ENCODE assay signal across 10 cellular contexts in the genomic region with DNA sequence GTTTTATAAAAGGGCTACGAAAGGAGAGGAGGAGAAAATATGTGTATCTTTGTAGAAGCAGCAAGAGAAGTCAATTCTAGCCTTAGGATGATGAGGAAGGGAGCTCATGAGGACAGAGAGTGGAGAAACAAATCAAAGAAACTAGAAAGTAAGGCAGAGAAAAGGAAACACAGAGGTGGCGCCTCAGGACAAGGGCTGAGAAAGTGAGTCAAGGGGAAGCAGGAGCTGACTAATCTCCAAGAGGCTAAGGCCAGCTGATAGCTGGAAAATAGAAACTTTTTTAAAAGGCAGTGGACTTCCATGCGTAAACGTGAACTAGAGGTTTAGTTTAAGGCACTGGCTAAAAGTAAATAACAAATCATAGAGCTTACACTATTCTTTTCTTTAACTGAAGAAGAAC.
DNase-seq lines count a peak whose midpoint lies in the region; ATAC-seq and TF ChIP-seq lines count a peak whose summit lies in the region.
"Had no signal": no experiment of that assay in that cellular context is flagged by ENCODE, and none has a peak within 500 bp of the region (broad histone marks: within the 10 kb centered on the region; RNA-seq: fewer than 3 reads in every experiment).

No MANE protein-coding gene starts in this region.

- DNase-seq in AG08396 (ENCODE audit: low spot score) (peak; percentile 48), GM23248 (peak; percentile 74), immature natural killer cell (no peak), cortex of kidney (lab: John Stamatoyannopoulos, UW) (no peak), mucosa of descending colon (no peak), cardiac septum (ENCODE audit: low spot score) (no peak)
- DNase-seq in activated T-helper 2 cell treated with anti-CD3 and anti-CD28 coated beads, Interferon-gamma antibody, Interleukin-2, Interleukin-4, amounts not matched to agents 10 μg/mL and 5 μg/mL and 100 μg/mL, durations not matched to agents 14 hours and 24 hours and 36 hours (ENCODE audit: low spot score), result no peak
- DNase-seq: WERI-Rb-1 had no signal

- no peak overlapping the region for H3K27ac ChIP-seq in GM23248
- H3K27ac ChIP-seq: parathyroid adenoma, WERI-Rb-1 had no signal

- no peak for ATAC-seq in GM19023 (IDR thresholded peaks at IDR 0.05; ENCODE audit: unreplicated experiment)
- no peak for ATAC-seq in mucosa of descending colon

- H3K36me3 ChIP-seq in GM23248 (ENCODE audit: low read depth) (no peaks in the 10 kb centered on the region), mucosa of descending colon (ENCODE audit: low read depth) (no peaks in the 10 kb centered on the region)
- H3K36me3 ChIP-seq: WERI-Rb-1 had no signal

- H3K27ac Mint-ChIP-seq in activated T-helper 2 cell treated with anti-CD3 and anti-CD28 coated beads, Interferon-gamma antibody, Interleukin-2, Interleukin-4, amounts not matched to agents 10 μg/mL and 5 μg/mL and 100 μg/mL, durations not matched to agents 14 hours and 24 hours and 36 hours, result peak overlapping the region; percentile 68
- H3K27ac Mint-ChIP-seq in immature natural killer cell, result peak overlapping the region; percentile 24 to 89 (median 78)

- H3K27me3 Mint-ChIP-seq in activated T-helper 2 cell treated with anti-CD3 and anti-CD28 coated beads, Interferon-gamma antibody, Interleukin-2, Interleukin-4, amounts not matched to agents 10 μg/mL and 5 μg/mL and 100 μg/mL, durations not matched to agents 14 hours and 24 hours and 36 hours (ENCODE audit: low read depth), result no peaks in the 10 kb centered on the region
- H3K27me3 Mint-ChIP-seq in immature natural killer cell (ENCODE audit: low read depth in 3 of 3), result peaks cover 0 to 2% (median 0%) of the 10 kb centered on the region in 3 donors

- peaks cover 82% of the 10 kb centered on the region for H3K4me1 Mint-ChIP-seq in activated T-helper 2 cell treated with anti-CD3 and anti-CD28 coated beads, Interferon-gamma antibody, Interleukin-2, Interleukin-4, amounts not matched to agents 10 μg/mL and 5 μg/mL and 100 μg/mL, durations not matched to agents 14 hours and 24 hours and 36 hours (ENCODE audit: low read depth)
- H3K4me1 Mint-ChIP-seq in immature natural killer cell, result peaks cover 89 to 98% of the 10 kb centered on the region in 2 donors

- H3K9me3 ChIP-seq in GM23248 (ENCODE audit: low read depth) (no peaks in the 10 kb centered on the region), mucosa of descending colon (no peaks in the 10 kb centered on the region)

- no peaks in the 10 kb centered on the region for H3K79me2 ChIP-seq in GM23248 (ENCODE audit: insufficient read depth)
- H3K79me2 ChIP-seq: parathyroid adenoma had no signal

- no peaks in the 10 kb centered on the region for H4K20me1 ChIP-seq in GM23248 (ENCODE audit: insufficient read depth)

- WGBS in GM23248 (ENCODE audit: low coverage in 1 of 2, low lambda C conversion rate in 2 of 2, missing lambda C conversion rate in 2 of 2), 2 experiments, result 82 to 85% methylated on average over 4 of the region's 4 CpGs

- no peak for TF ChIP-seq CTCF in mucosa of descending colon (IDR thresholded peaks at IDR 0.05)

- peaks cover 67% of the 10 kb centered on the region for H3K36me3 Mint-ChIP-seq in activated T-helper 2 cell treated with anti-CD3 and anti-CD28 coated beads, Interferon-gamma antibody, Interleukin-2, Interleukin-4, amounts not matched to agents 10 μg/mL and 5 μg/mL and 100 μg/mL, durations not matched to agents 14 hours and 24 hours and 36 hours (ENCODE audit: low read depth)
- peaks cover 10 to 21% (median 16%) of the 10 kb centered on the region in 3 donors for H3K36me3 Mint-ChIP-seq in immature natural killer cell

- H3K27me3 ChIP-seq in GM23248 (replicated peaks; ENCODE audit: insufficient read depth), result no peaks in the 10 kb centered on the region

- no peak overlapping the region for H3K9ac ChIP-seq in GM23248
- H3K9ac ChIP-seq: parathyroid adenoma had no signal

- peak overlapping the region; percentile 13 for H3K4me3 Mint-ChIP-seq in activated T-helper 2 cell treated with anti-CD3 and anti-CD28 coated beads, Interferon-gamma antibody, Interleukin-2, Interleukin-4, amounts not matched to agents 10 μg/mL and 5 μg/mL and 100 μg/mL, durations not matched to agents 14 hours and 24 hours and 36 hours (ENCODE audit: low read depth)
- peak overlapping the region; percentile 13 to 64 (median 47) for H3K4me3 Mint-ChIP-seq in immature natural killer cell

- H3K4me3 ChIP-seq in GM23248 (no peak overlapping the region), mucosa of descending colon (no peak overlapping the region)

- no peaks in the 10 kb centered on the region for H3K9me2 ChIP-seq in GM23248 (ENCODE audit: insufficient read depth)

- in situ Hi-C loops in GM23248 (cut with MboI), result no loop called here

- H3K4me2 ChIP-seq in GM23248 (ENCODE audit: unreplicated experiment), result peak overlapping the region; percentile 9

- intact Hi-C loops in activated T-helper 2 cell treated with anti-CD3 and anti-CD28 coated beads, Interferon-gamma antibody, Interleukin-2, Interleukin-4, amounts not matched to agents 10 μg/mL and 5 μg/mL and 100 μg/mL, durations not matched to agents 14 hours and 24 hours and 36 hours (cut with micrococcal nuclease), result loop anchor here (1.0 to 5.0 kb wide), 3 partner anchors 8 to 295 kb away; no protein-coding TSS in a partner anchor
- intact Hi-C loops in mucosa of descending colon (cut with DNase I, micrococcal nuclease) (no loop called here), cardiac septum (cut with DNase I) (no loop called here)

- H3F3A ChIP-seq in GM23248 (ENCODE audit: insufficient read depth), result no peaks in the 10 kb centered on the region; the same call in 1 of the 2 replicates

- H3K4me1 ChIP-seq in GM23248 (ENCODE audit: insufficient read depth) (peaks cover 18% of the 10 kb centered on the region), mucosa of descending colon (ENCODE audit: low read depth) (peaks cover 10% of the 10 kb centered on the region)
- H3K4me1 ChIP-seq: parathyroid adenoma had no signal

- no peak overlapping the region for H2AFZ ChIP-seq in GM23248
- H2AFZ ChIP-seq: parathyroid adenoma had no signal

- no peaks in the 10 kb centered on the region for H3K9me3 Mint-ChIP-seq in activated T-helper 2 cell treated with anti-CD3 and anti-CD28 coated beads, Interferon-gamma antibody, Interleukin-2, Interleukin-4, amounts not matched to agents 10 μg/mL and 5 μg/mL and 100 μg/mL, durations not matched to agents 14 hours and 24 hours and 36 hours
- no peaks in the 10 kb centered on the region for H3K9me3 Mint-ChIP-seq in immature natural killer cell

Comparison
In these comparisons a context has a peak if more than half of its experiments do, and no peak if none do; other contexts are left out.
1. DNase-seq: peak in AG08396 (single experiment) and GM23248 (single experiment); none in activated T-helper 2 cell treated with anti-CD3 and anti-CD28 coated beads, Interferon-gamma antibody, Interleukin-2, Interleukin-4, amounts not matched to agents 10 μg/mL and 5 μg/mL and 100 μg/mL, durations not matched to agents 14 hours and 24 hours and 36 hours (single experiment), immature natural killer cell (0 of 3), cortex of kidney (single experiment), mucosa of descending colon (0 of 3) and cardiac septum (single experiment).